In the genomic region with DNA sequence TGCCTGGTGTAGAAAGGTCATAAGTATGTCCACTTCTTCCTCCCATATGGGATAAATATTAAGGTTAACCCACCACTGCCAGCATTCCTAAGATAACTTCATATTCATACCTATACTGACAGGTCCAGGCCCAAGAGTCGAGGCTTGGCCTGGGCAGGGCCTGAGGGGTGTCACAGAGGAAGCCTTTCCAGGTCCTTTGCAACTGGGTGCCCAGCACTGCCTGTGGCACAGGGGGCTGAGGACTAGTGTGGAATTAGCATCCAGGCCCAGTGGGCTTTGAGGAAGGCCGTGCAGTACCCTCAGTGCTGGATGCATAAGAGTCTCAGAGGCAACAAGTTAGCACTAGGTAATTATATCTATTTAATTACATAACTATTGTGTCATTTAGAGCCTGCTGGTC, we compare ENCODE assay signal across 8 cellular contexts.
"Had no signal": no experiment of that assay in that cellular context is flagged by ENCODE, and none has a peak within 500 bp of the region (broad histone marks: within the 10 kb centered on the region; RNA-seq: fewer than 3 reads in every experiment).

No MANE protein-coding gene starts in this region.

- H3K36me3 Mint-ChIP-seq: IgD-negative memory B cell had no signal

- H3K9me3 Mint-ChIP-seq: H9 had no signal

- DNase-seq: GM23248, GOT3, H9, HCEC 1CT had no signal

- FAIRE-seq: H54, HepG2 had no signal

- H3K4me3 Mint-ChIP-seq: H9 had no signal

- H3K27ac Mint-ChIP-seq: IgD-negative memory B cell had no signal

- H3K4me3 ChIP-seq: GM23248 had no signal

- H3K4me1 Mint-ChIP-seq: IgD-negative memory B cell had no signal

- H3K9ac ChIP-seq: GM23248 had no signal

- ATAC-seq: HepG2 had no signal

- H3K27ac ChIP-seq: GM23248, HL-60 had no signal

- H2AFZ ChIP-seq: GM23248 had no signal
